8 cellular contexts compared by ENCODE assay signal in the genomic region with DNA sequence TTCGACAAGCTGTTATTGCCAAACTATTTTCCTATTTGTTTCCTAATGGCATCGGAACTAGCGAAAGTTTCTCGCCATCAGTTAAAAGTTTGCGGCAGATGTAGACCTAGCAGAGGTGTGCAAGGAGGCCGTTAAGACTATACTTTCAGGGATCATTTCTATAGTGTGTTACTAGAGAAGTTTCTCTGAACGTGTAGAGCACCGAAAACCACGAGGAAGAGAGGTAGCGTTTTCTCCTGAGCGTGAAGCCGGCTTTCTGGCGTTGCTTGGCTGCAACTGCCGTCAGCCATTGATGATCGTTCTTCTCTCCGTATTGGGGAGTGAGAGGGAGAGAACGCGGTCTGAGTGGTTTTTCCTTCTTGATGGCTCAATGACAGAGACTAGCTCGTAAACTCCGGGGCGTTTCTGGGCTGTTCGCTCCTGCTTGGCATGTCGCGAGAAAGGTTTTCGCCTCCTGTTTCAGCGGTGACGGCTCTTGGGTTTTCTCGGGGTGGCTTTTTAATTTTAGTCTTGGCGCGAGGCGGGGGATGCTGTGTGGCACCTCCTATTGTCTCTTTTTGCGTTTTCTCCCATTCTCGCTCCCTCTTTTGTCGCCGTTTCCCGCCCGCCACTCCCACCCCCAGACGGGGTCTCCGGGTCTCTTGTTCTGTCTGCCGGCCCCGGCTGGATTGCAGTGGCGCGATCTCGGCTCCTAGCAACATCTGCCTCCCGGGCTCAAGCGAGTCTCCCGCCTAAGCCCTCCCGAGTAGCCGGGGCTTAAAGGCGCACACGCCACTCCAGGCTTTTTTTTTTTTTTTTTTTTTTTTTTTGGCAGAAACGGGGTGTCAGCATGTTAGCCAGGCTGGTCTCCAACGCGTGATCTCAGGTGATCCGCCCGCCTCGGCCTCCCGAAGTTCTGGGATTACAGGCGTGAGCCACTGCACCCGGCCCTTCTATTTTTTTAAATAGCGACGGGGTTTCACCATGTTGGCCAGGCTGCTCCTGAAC. TPM values are rescaled to one million over a fixed set of nuclear protein-coding genes. Genes with fewer than 3 reads are reported as not detected.
DNase-seq lines count a peak whose midpoint lies in the region; ATAC-seq and TF ChIP-seq lines count a peak whose summit lies in the region.
"Not testable (repeated sequence)": the region's sequence is repeated elsewhere in the genome, so short reads cannot be mapped to it uniquely, and the experiment has no call there.

No MANE protein-coding gene starts in this region.

- not testable (repeated sequence) for DNase-seq in PC-3; cardiac muscle cell (ENCODE audit: low read depth in 1 of 2, low spot score in 1 of 2); upper lobe of right lung
- peak; percentile 95 for DNase-seq in activated T-helper 2 cell treated with anti-CD3 and anti-CD28 coated beads, Interferon-gamma antibody, Interleukin-2, Interleukin-4, amounts not matched to agents 10 μg/mL and 5 μg/mL and 100 μg/mL, durations not matched to agents 14 hours and 24 hours and 36 hours (ENCODE audit: low spot score)
- DNase-seq in naive thymus-derived CD4-positive, alpha-beta T cell, result peak in 7 of 9 donors; percentile 83 to 98 (median 94)

- CTCF ChIA-PET in PC-3 (lab: Charles Lee); naive thymus-derived CD4-positive, alpha-beta T cell (lab: Charles Lee): not testable (repeated sequence)

- H3K27ac ChIP-seq in PC-3 (ENCODE audit: low read length); naive thymus-derived CD4-positive, alpha-beta T cell (ENCODE audit: low read depth, low read length): not testable (repeated sequence)
- H3K27ac ChIP-seq in cardiac muscle cell (peak overlapping the region; percentile 55), upper lobe of right lung (peak overlapping the region; percentile 70)

- not testable (repeated sequence) for H3K9me3 ChIP-seq in PC-3 (ENCODE audit: low read length); cardiac muscle cell (ENCODE audit: low read depth); naive thymus-derived CD4-positive, alpha-beta T cell (ENCODE audit: control insufficient read depth in 2 of 3, low read length in 3 of 3); upper lobe of right lung

- H3K4me1 Mint-ChIP-seq in activated T-helper 2 cell treated with anti-CD3 and anti-CD28 coated beads, Interferon-gamma antibody, Interleukin-2, Interleukin-4, amounts not matched to agents 10 μg/mL and 5 μg/mL and 100 μg/mL, durations not matched to agents 14 hours and 24 hours and 36 hours (ENCODE audit: low read depth); naive thymus-derived CD4-positive, alpha-beta T cell: not testable (repeated sequence)

- H3K9me3 Mint-ChIP-seq in activated T-helper 2 cell treated with anti-CD3 and anti-CD28 coated beads, Interferon-gamma antibody, Interleukin-2, Interleukin-4, amounts not matched to agents 10 μg/mL and 5 μg/mL and 100 μg/mL, durations not matched to agents 14 hours and 24 hours and 36 hours; naive thymus-derived CD4-positive, alpha-beta T cell: not testable (repeated sequence)

- not testable (repeated sequence) for H3F3A ChIP-seq in PC-3 (ENCODE audit: low read length, unreplicated experiment)

- H3K4me1 ChIP-seq in PC-3 (ENCODE audit: insufficient read depth, low read length); cardiac muscle cell (ENCODE audit: low read depth); naive thymus-derived CD4-positive, alpha-beta T cell (ENCODE audit: control insufficient read depth in 2 of 2, insufficient read depth in 2 of 2, low read length in 2 of 2); upper lobe of right lung: not testable (repeated sequence)

- H3K4me2 ChIP-seq in PC-3 (ENCODE audit: low read length), result not testable (repeated sequence)

- H3K4me3 Mint-ChIP-seq in activated T-helper 2 cell treated with anti-CD3 and anti-CD28 coated beads, Interferon-gamma antibody, Interleukin-2, Interleukin-4, amounts not matched to agents 10 μg/mL and 5 μg/mL and 100 μg/mL, durations not matched to agents 14 hours and 24 hours and 36 hours (ENCODE audit: low read depth); naive thymus-derived CD4-positive, alpha-beta T cell: not testable (repeated sequence)

- TSS peak; percentile 100 for BruUV-seq in PC-3 (replicated peaks; lab: Mats Ljungman, UMichigan)

- not testable (repeated sequence) for H3K27ac Mint-ChIP-seq in activated T-helper 2 cell treated with anti-CD3 and anti-CD28 coated beads, Interferon-gamma antibody, Interleukin-2, Interleukin-4, amounts not matched to agents 10 μg/mL and 5 μg/mL and 100 μg/mL, durations not matched to agents 14 hours and 24 hours and 36 hours; naive thymus-derived CD4-positive, alpha-beta T cell

- not testable (repeated sequence) for H3K4me3 ChIP-seq in PC-3 (ENCODE audit: low read length); cardiac muscle cell; naive thymus-derived CD4-positive, alpha-beta T cell (ENCODE audit: low read length); upper lobe of right lung

- not testable (repeated sequence) for H3K27me3 Mint-ChIP-seq in activated T-helper 2 cell treated with anti-CD3 and anti-CD28 coated beads, Interferon-gamma antibody, Interleukin-2, Interleukin-4, amounts not matched to agents 10 μg/mL and 5 μg/mL and 100 μg/mL, durations not matched to agents 14 hours and 24 hours and 36 hours (ENCODE audit: low read depth); naive thymus-derived CD4-positive, alpha-beta T cell

- not testable (repeated sequence) for H3K27me3 ChIP-seq in PC-3 (ENCODE audit: low read length); cardiac muscle cell; naive thymus-derived CD4-positive, alpha-beta T cell (ENCODE audit: control insufficient read depth in 2 of 2, insufficient read depth in 2 of 2, low read length in 2 of 2); upper lobe of right lung

- TF ChIP-seq CTCF in PC-3 (conservative IDR thresholded peaks at IDR 0.05; ENCODE audit: low read depth, low read length); cardiac muscle cell (IDR thresholded peaks at IDR 0.05; ENCODE audit: low read depth, low read length); upper lobe of right lung (IDR thresholded peaks at IDR 0.05): not testable (repeated sequence)

- POLR2A ChIA-PET in PC-3 (lab: Charles Lee; ENCODE audit: unreplicated experiment); naive thymus-derived CD4-positive, alpha-beta T cell (lab: Charles Lee): not testable (repeated sequence)

- not testable (repeated sequence) for H4K20me1 ChIP-seq in PC-3 (ENCODE audit: low read length)

- peak; percentile 28 for ATAC-seq in GM18873 (IDR thresholded peaks at IDR 0.05; ENCODE audit: low FRiP score, unreplicated experiment)
- ATAC-seq in GM21717 (IDR thresholded peaks at IDR 0.05; ENCODE audit: unreplicated experiment), result peak; percentile 23
- ATAC-seq in HG03060 (IDR thresholded peaks at IDR 0.05; ENCODE audit: low read depth, unreplicated experiment), result peak; percentile 38
- not testable (repeated sequence) for ATAC-seq in PC-3
- peak; percentile 68 for ATAC-seq in naive thymus-derived CD4-positive, alpha-beta T cell
- peak; percentile 44 for ATAC-seq in upper lobe of right lung

- not testable (repeated sequence) for H3K9me2 ChIP-seq in PC-3 (replicated peaks; ENCODE audit: low read length)

- not testable (repeated sequence) for H3K36me3 Mint-ChIP-seq in activated T-helper 2 cell treated with anti-CD3 and anti-CD28 coated beads, Interferon-gamma antibody, Interleukin-2, Interleukin-4, amounts not matched to agents 10 μg/mL and 5 μg/mL and 100 μg/mL, durations not matched to agents 14 hours and 24 hours and 36 hours (ENCODE audit: low read depth); naive thymus-derived CD4-positive, alpha-beta T cell

- not testable (repeated sequence) for H3K79me2 ChIP-seq in PC-3 (ENCODE audit: low read length)

- not testable (repeated sequence) for H3K36me3 ChIP-seq in PC-3 (ENCODE audit: low read depth, low read length); cardiac muscle cell; naive thymus-derived CD4-positive, alpha-beta T cell (ENCODE audit: control insufficient read depth in 2 of 3, insufficient read depth in 3 of 3, low read length in 3 of 3); upper lobe of right lung

- intact Hi-C loops in PC-3 (cut with micrococcal nuclease); activated T-helper 2 cell treated with anti-CD3 and anti-CD28 coated beads, Interferon-gamma antibody, Interleukin-2, Interleukin-4, amounts not matched to agents 10 μg/mL and 5 μg/mL and 100 μg/mL, durations not matched to agents 14 hours and 24 hours and 36 hours (cut with micrococcal nuclease); naive thymus-derived CD4-positive, alpha-beta T cell (cut with micrococcal nuclease); upper lobe of right lung (cut with DNase I): not testable (repeated sequence)

- H3K9ac ChIP-seq in PC-3 (ENCODE audit: low read length), result not testable (repeated sequence)

- not testable (repeated sequence) for H2AFZ ChIP-seq in PC-3 (ENCODE audit: low read length)

RNA-seq across cellular contexts. Expression of a gene that starts 49.0 kb away (rescaled TPM):
- total RNA-seq in PC-3 (2014; rRNA removed) (46.4 and 50.6 TPM in 2 replicates), cardiac muscle cell (32.5 and 43.5 TPM in 2 replicates), upper lobe of right lung (54.5 TPM)
- total RNA-seq in activated T-helper 2 cell treated with anti-CD3 and anti-CD28 coated beads, Interferon-gamma antibody, Interleukin-2, Interleukin-4, amounts not matched to agents 10 μg/mL and 5 μg/mL and 100 μg/mL, durations not matched to agents 14 hours and 24 hours and 36 hours, result 10.5 and 11.6 TPM in 2 replicates
- polyA plus RNA-seq in cardiac muscle cell, result 45.5 and 75.9 TPM in 2 replicates
- 1 to 10 TPM; 5.3 to 7.2 (median 6.4) TPM for total RNA-seq in naive thymus-derived CD4-positive, alpha-beta T cell
- polyA plus RNA-seq in naive thymus-derived CD4-positive, alpha-beta T cell, result 10 to 100 TPM in 1 of 2 donors, 1 to 10 TPM in 1; 3.9 to 11.5 TPM
